Comparison of ENCODE assay signal across 8 cellular contexts in the genomic region with DNA sequence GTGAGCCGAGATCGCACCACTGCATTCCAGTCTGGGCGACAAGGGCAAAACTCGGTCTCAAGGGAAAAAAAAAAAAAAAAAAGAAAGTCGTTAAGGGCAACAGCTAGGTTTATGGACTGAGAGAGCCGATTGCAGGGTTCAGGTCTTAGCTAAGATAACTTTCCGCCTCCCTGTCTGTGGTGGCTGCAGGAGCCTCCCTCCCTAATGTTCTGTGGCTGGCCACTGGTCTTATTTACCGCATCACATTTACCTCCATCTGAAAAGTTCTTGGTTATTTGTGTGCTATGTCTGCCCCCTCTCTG. TPM values are rescaled to one million over a fixed set of nuclear protein-coding genes. Genes with fewer than 3 reads are reported as not detected.
DNase-seq lines count a peak whose midpoint lies in the region; ATAC-seq and TF ChIP-seq lines count a peak whose summit lies in the region.

No MANE protein-coding gene starts in this region.

- H3K4me3 ChIP-seq in GM12864 (ENCODE audit: low read depth, low read length) (peak overlapping the region; percentile 72), PC-9 (peak overlapping the region; percentile 80), epithelial cell of esophagus (ENCODE audit: low read length) (peak overlapping the region; percentile 60), parathyroid adenoma (ENCODE audit: low read depth, low read length) (peak overlapping the region; percentile 54)

- no peaks in the 10 kb centered on the region for H3K9me2 ChIP-seq in PC-9 (ENCODE audit: insufficient read depth)

- H3K4me2 ChIP-seq in PC-9 (peak overlapping the region; percentile 80), parathyroid adenoma (ENCODE audit: low read length) (peak overlapping the region; percentile 78)

- no peak for TF ChIP-seq CTCF in GM12864 (IDR thresholded peaks at IDR 0.05; ENCODE audit: low read depth, low read length, missing control alignments)
- no peak for TF ChIP-seq CTCF in PC-9 (conservative IDR thresholded peaks at IDR 0.05)
- no peak for TF ChIP-seq CTCF in epithelial cell of esophagus (IDR thresholded peaks at IDR 0.05; ENCODE audit: insufficient read depth, low read depth, low read length, missing control alignments)
- no peak for TF ChIP-seq CTCF in parathyroid adenoma (IDR thresholded peaks at IDR 0.05)

- TSS peak; percentile 78 for BruUV-seq in PC-9 (replicated peaks; lab: Mats Ljungman, UMichigan)

- H3K27me3 ChIP-seq in PC-9 (ENCODE audit: insufficient read depth, low read depth) (no peaks in the 10 kb centered on the region), parathyroid adenoma (ENCODE audit: control insufficient read depth, insufficient read depth, low read length) (no peaks in the 10 kb centered on the region)

- H3F3A ChIP-seq in PC-9 (ENCODE audit: insufficient read depth, low read depth), result peaks cover 28% of the 10 kb centered on the region; the same call in 1 of the 2 replicates

- H3K79me2 ChIP-seq in PC-9 (ENCODE audit: low read depth) (peaks cover 39% of the 10 kb centered on the region), parathyroid adenoma (peaks cover 37% of the 10 kb centered on the region)

- no peak for DNase-seq in GM12864 (ENCODE audit: low read depth)
- DNase-seq in PC-9, result no peak
- DNase-seq in epithelial cell of esophagus (ENCODE audit: low read depth), result no peak
- DNase-seq in HPDE6-E6E7 (ENCODE audit: extremely low spot score), result no peak
- DNase-seq in foreskin melanocyte, result no peak
- no peak for DNase-seq in NCI-H446 (lab: John Stamatoyannopoulos, UW)

- peaks cover 28% of the 10 kb centered on the region for H4K20me1 ChIP-seq in PC-9 (ENCODE audit: insufficient read depth)

- CTCF ChIA-PET in PC-9 (lab: Charles Lee), result no interaction called here

- no peak for ATAC-seq in HG02588 (IDR thresholded peaks at IDR 0.05; ENCODE audit: unreplicated experiment)

- intact Hi-C loops in PC-9 (cut with micrococcal nuclease; ENCODE audit: unreplicated experiment), result no loop called here

- no peak overlapping the region for H3K9ac ChIP-seq in parathyroid adenoma

- H2AFZ ChIP-seq in PC-9 (peak overlapping the region; percentile 86), parathyroid adenoma (peak overlapping the region; percentile 76)

- H3K9me3 ChIP-seq in PC-9 (ENCODE audit: insufficient read depth, low read depth) (no peaks in the 10 kb centered on the region), parathyroid adenoma (ENCODE audit: control insufficient read depth, low read length) (no peaks in the 10 kb centered on the region)

- peaks cover 34% of the 10 kb centered on the region for H3K4me1 ChIP-seq in PC-9 (replicated peaks; ENCODE audit: insufficient read depth)
- peaks cover 30% of the 10 kb centered on the region for H3K4me1 ChIP-seq in parathyroid adenoma

- H3K36me3 ChIP-seq in PC-9 (ENCODE audit: low read depth) (no peaks in the 10 kb centered on the region), parathyroid adenoma (ENCODE audit: control insufficient read depth, insufficient read depth, low read length) (no peaks in the 10 kb centered on the region)

- H3K27ac ChIP-seq in PC-9 (no peak overlapping the region), parathyroid adenoma (peak overlapping the region; percentile 71)

- POLR2A ChIA-PET in PC-9 (lab: Charles Lee; ENCODE audit: unreplicated experiment), result interaction anchor here (0.5 to 0.6 kb wide), 2 partner anchors 8 to 112 kb away, joined by 3 read pairs; no protein-coding TSS in a partner anchor

RNA-seq across cellular contexts. Expression of a gene that starts 0.7 kb away (rescaled TPM):
- total RNA-seq in PC-9 (2021), result 13.3 and 16.6 TPM in 2 replicates

RNA-seq across cellular contexts. Expression of a gene that starts 45.9 kb away (rescaled TPM):
- total RNA-seq in PC-9 (2021), result 11.8 and 12.5 TPM in 2 replicates
